1 cellular context compared by ENCODE assay signal in the genomic region with DNA sequence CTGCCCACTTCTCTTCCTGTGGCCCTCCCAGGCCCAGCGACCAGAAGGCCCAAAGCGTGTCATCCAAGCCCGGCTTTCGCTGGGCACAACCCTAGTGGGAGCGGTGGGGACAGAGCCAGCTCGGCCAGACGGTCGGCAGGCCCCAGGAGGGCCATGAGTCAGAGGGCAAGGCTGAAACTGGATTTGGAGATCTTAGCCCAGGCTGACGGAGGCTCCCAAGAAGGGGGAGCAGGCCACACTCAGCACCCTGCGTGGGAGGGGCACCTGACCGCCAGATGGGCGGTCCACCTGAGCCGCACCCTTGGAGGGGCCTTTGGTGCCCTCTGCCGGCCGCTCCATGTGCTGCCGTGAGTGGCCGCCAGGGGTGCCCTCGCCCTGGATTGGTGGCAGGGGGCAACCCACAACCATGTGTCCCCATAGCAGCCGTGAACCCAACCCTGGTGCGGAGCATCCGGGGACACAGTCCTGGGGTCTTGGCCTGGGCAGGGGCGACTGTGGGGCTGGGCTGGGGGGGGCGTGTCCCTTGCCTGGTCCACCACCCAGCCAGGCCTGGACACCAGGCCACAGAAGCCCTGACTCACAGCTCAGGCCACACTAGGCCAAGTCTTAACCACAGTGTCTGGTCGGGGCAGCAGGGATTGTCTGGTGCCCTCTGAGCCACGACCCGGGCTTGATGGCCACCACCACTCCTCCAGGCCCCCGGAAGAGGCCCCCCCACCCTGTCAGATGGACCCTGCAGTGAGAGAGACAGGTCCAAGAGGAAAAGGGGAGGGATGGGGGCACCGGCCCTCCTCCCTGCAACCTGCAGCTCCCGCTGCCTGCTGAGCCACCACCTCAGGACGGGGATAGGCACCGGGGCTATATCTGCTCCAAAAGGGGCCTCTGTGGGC.
TF ChIP-seq lines count a peak whose summit lies in the region.

No MANE protein-coding gene starts in this region.

TF ChIP-seq in WTC11, 78 proteins besides CTCF, POLR2A, EP300 and RAD21 (continued from another document):
- TF ChIP-seq MXD4 (CRISPR knock-in tag; IDR thresholded peaks at IDR 0.05; ENCODE audit: borderline replicate concordance) = no peak
- TF ChIP-seq, protein P1, sequence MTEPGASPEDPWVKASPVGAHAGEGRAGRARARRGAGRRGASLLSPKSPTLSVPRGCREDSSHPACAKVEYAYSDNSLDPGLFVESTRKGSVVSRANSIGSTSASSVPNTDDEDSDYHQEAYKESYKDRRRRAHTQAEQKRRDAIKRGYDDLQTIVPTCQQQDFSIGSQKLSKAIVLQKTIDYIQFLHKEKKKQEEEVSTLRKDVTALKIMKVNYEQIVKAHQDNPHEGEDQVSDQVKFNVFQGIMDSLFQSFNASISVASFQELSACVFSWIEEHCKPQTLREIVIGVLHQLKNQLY (CRISPR knock-in tag; IDR thresholded peaks at IDR 0.05) = no peak
- no peak for TF ChIP-seq FOXP1 (CRISPR knock-in tag; IDR thresholded peaks at IDR 0.05; ENCODE audit: borderline replicate concordance)
- TF ChIP-seq RELA (CRISPR knock-in tag; IDR thresholded peaks at IDR 0.05; ENCODE audit: borderline replicate concordance) = 0 out of 2 replicates have a peak, but pooled peaks have one; percentile 28
- TF ChIP-seq NR3C1 (CRISPR knock-in tag; conservative IDR thresholded peaks at IDR 0.05; ENCODE audit: low read depth) = no peak
- TF ChIP-seq PRRX2 (CRISPR knock-in tag; IDR thresholded peaks at IDR 0.05) = no peak
- TF ChIP-seq HMGXB4 (CRISPR knock-in tag; IDR thresholded peaks at IDR 0.05) = peak; percentile 89
- no peak for TF ChIP-seq ATF2 (CRISPR knock-in tag; IDR thresholded peaks at IDR 0.05; ENCODE audit: borderline replicate concordance, low read depth)
- TF ChIP-seq, protein P2, sequence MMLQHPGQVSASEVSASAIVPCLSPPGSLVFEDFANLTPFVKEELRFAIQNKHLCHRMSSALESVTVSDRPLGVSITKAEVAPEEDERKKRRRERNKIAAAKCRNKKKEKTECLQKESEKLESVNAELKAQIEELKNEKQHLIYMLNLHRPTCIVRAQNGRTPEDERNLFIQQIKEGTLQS (CRISPR knock-in tag; conservative IDR thresholded peaks at IDR 0.05) = no peak
- no peak for TF ChIP-seq FOXJ3 (CRISPR knock-in tag; IDR thresholded peaks at IDR 0.05; ENCODE audit: borderline replicate concordance)
- TF ChIP-seq OVOL2 (CRISPR knock-in tag; IDR thresholded peaks at IDR 0.05; ENCODE audit: borderline replicate concordance) = no peak
- no peak for TF ChIP-seq ESRRA (CRISPR knock-in tag; IDR thresholded peaks at IDR 0.05; ENCODE audit: borderline replicate concordance)
- no peak for TF ChIP-seq JUN (CRISPR knock-in tag; IDR thresholded peaks at IDR 0.05)
- no peak for TF ChIP-seq CBFB (CRISPR knock-in tag; IDR thresholded peaks at IDR 0.05; ENCODE audit: low read depth)
- TF ChIP-seq, protein P3, sequence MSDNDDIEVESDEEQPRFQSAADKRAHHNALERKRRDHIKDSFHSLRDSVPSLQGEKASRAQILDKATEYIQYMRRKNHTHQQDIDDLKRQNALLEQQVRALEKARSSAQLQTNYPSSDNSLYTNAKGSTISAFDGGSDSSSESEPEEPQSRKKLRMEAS (CRISPR knock-in tag; IDR thresholded peaks at IDR 0.05) = peak; percentile 84
- TF ChIP-seq USF1 (CRISPR knock-in tag; IDR thresholded peaks at IDR 0.05) = peak; percentile 85
- no peak for TF ChIP-seq SMAD4 (CRISPR knock-in tag; IDR thresholded peaks at IDR 0.05)
- TF ChIP-seq, protein P4, sequence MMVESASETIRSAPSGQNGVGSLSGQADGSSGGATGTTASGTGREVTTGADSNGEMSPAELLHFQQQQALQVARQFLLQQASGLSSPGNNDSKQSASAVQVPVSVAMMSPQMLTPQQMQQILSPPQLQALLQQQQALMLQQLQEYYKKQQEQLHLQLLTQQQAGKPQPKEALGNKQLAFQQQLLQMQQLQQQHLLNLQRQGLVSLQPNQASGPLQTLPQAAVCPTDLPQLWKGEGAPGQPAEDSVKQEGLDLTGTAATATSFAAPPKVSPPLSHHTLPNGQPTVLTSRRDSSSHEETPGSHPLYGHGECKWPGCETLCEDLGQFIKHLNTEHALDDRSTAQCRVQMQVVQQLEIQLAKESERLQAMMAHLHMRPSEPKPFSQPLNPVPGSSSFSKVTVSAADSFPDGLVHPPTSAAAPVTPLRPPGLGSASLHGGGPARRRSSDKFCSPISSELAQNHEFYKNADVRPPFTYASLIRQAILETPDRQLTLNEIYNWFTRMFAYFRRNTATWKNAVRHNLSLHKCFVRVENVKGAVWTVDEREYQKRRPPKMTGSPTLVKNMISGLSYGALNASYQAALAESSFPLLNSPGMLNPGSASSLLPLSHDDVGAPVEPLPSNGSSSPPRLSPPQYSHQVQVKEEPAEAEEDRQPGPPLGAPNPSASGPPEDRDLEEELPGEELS (CRISPR knock-in tag; IDR thresholded peaks at IDR 0.05) = no peak
- TF ChIP-seq ZNF138 (CRISPR knock-in tag; conservative IDR thresholded peaks at IDR 0.05) = no peak
- peak; percentile 83; the same call in 1 of the 2 replicates for TF ChIP-seq ZNF232 (CRISPR knock-in tag; IDR thresholded peaks at IDR 0.05)
- no peak for TF ChIP-seq ZNF317 (CRISPR knock-in tag; IDR thresholded peaks at IDR 0.05; ENCODE audit: borderline replicate concordance, low read depth)
- TF ChIP-seq ZNF396 (CRISPR knock-in tag; IDR thresholded peaks at IDR 0.05; ENCODE audit: borderline replicate concordance) = no peak
TF ChIP-seq in WTC11: peak in this region for 11.
